ENCODE assay signal across 14 cellular contexts in genomic region chr4:61648264-61648663, GRCh38.
DNase-seq lines count a peak whose midpoint lies in the region; ATAC-seq and TF ChIP-seq lines count a peak whose summit lies in the region.
"Had no signal": no experiment of that assay in that cellular context is flagged by ENCODE, and none has a peak within 500 bp of the region (broad histone marks: within the 10 kb centered on the region; RNA-seq: fewer than 3 reads in every experiment).

No MANE protein-coding gene starts in this region.

- intact Hi-C loops in psoas muscle (cut with DNase I): no loop called here

- H3K9me3 ChIP-seq in psoas muscle: no peaks in the 10 kb centered on the region
- H3K9me3 ChIP-seq: BLaER1, Caco-2 had no signal

- in situ Hi-C loops in G401 (cut with HindIII; ENCODE audit: low sequenced_read_pairs): no loop called here

- no peak overlapping the region for H3K27ac ChIP-seq in psoas muscle
- H3K27ac ChIP-seq: BLaER1 had no signal

- H3K36me3 ChIP-seq in psoas muscle (ENCODE audit: insufficient read depth in 1 of 2, low read depth in 1 of 2): no peaks in the 10 kb centered on the region
- H3K36me3 ChIP-seq: BLaER1 had no signal

- peaks cover 11% of the 10 kb centered on the region for H3K36me3 Mint-ChIP-seq in mesothelial cell of epicardium
- H3K36me3 Mint-ChIP-seq: CD8-positive, alpha-beta memory T cell had no signal

- TF ChIP-seq CTCF in mesothelial cell of epicardium (IDR thresholded peaks at IDR 0.05; ENCODE audit: unreplicated experiment) (no peak), psoas muscle (IDR thresholded peaks at IDR 0.05) (no peak)

- peaks cover 9% of the 10 kb centered on the region for H3K9me3 Mint-ChIP-seq in mesothelial cell of epicardium

- H3K27me3 ChIP-seq in psoas muscle (ENCODE audit: insufficient read depth in 3 of 3, low read length in 2 of 3): no peaks in the 10 kb centered on the region
- H3K27me3 ChIP-seq: BLaER1 had no signal

- no peaks in the 10 kb centered on the region for H3K27me3 Mint-ChIP-seq in mesothelial cell of epicardium (ENCODE audit: low read depth)
- H3K27me3 Mint-ChIP-seq: CD8-positive, alpha-beta memory T cell had no signal

- ATAC-seq in HG03439 (IDR thresholded peaks at IDR 0.05; ENCODE audit: unreplicated experiment) (no peak), psoas muscle (no peak), HG03354 (IDR thresholded peaks at IDR 0.05; ENCODE audit: poor library complexity, severe bottlenecking, unreplicated experiment) (no peak)
- ATAC-seq: HCT116, HepG2 had no signal

- no peak overlapping the region for H3K4me3 ChIP-seq in psoas muscle
- H3K4me3 ChIP-seq: BLaER1 had no signal

- WGBS in psoas muscle, 3 donors: 73 to 87% (median 76%) methylated on average over 1 of the region's 1 CpG

- no peak overlapping the region for H3K4me3 Mint-ChIP-seq in mesothelial cell of epicardium
- H3K4me3 Mint-ChIP-seq: CD8-positive, alpha-beta memory T cell had no signal

- peaks cover 18% of the 10 kb centered on the region for H3K4me1 Mint-ChIP-seq in mesothelial cell of epicardium
- H3K4me1 Mint-ChIP-seq: CD8-positive, alpha-beta memory T cell had no signal

- peak overlapping the region; percentile 10 for H3K27ac Mint-ChIP-seq in mesothelial cell of epicardium
- H3K27ac Mint-ChIP-seq: CD8-positive, alpha-beta memory T cell had no signal

- peak; percentile 28 for DNase-seq in G401 (ENCODE audit: low spot score)
- DNase-seq in amniotic epithelial cell (ENCODE audit: low read depth): peak; percentile 37
- no peak for DNase-seq in mesothelial cell of epicardium (ENCODE audit: low spot score in 2 of 2, unreplicated experiment in 2 of 2)
- peak; percentile 67 for DNase-seq in retina
- DNase-seq in psoas muscle: no peak
- DNase-seq: 8988T; AML-193; Caco-2; CD8-positive, alpha-beta memory T cell had no signal

- no peaks in the 10 kb centered on the region for H3K4me1 ChIP-seq in psoas muscle
- H3K4me1 ChIP-seq: BLaER1, Caco-2 had no signal

Comparison
In these comparisons a context has a peak if more than half of its experiments do, and no peak if none do; other contexts are left out.
1. DNase-seq: peak in G401 (single experiment), amniotic epithelial cell (single experiment) and retina (single experiment); none in mesothelial cell of epicardium (0 of 2) and psoas muscle (0 of 2).